16 cellular contexts compared by ENCODE assay signal in genomic region chr15:63991706-63992105, GRCh38. TPM values are rescaled to one million over a fixed set of nuclear protein-coding genes. Genes with fewer than 3 reads are reported as not detected.
DNase-seq lines count a peak whose midpoint lies in the region; ATAC-seq and TF ChIP-seq lines count a peak whose summit lies in the region.
"Had no signal": no experiment of that assay in that cellular context is flagged by ENCODE, and none has a peak within 500 bp of the region (broad histone marks: within the 10 kb centered on the region; RNA-seq: fewer than 3 reads in every experiment).

No MANE protein-coding gene starts in this region.

- intact Hi-C loops in Right ventricle myocardium superior (cut with DNase I), result no loop called here
- intact Hi-C loops in left cardiac atrium (cut with DNase I), result no loop called here

- WGBS in lung, 2 donors, result 52 to 58% methylated on average over 3 of the region's 3 CpGs
- WGBS in upper lobe of left lung, 2 donors, result 45 to 61% methylated on average over 3 of the region's 3 CpGs

- H3K27ac ChIP-seq in SK-N-MC (peak overlapping the region; percentile 69), lung (ENCODE audit: low read depth in 1 of 2, low read length in 1 of 2) (peak overlapping the region; percentile 22 to 47), upper lobe of left lung (peak overlapping the region in 3 of 4 donors; percentile 9 to 24 (median 15))
- H3K27ac ChIP-seq: A549, ovary had no signal

- DNase-seq in Right ventricle myocardium superior (peak; percentile 36), left cardiac atrium (no peak), SK-N-MC (ENCODE audit: low read depth, low spot score) (no peak), lung (ENCODE audit: low spot score) (no peak), upper lobe of left lung (no peak), NCI-H1092 (lab: John Stamatoyannopoulos, UW) (no peak), HCEC 1CT (no peak), epidermal melanocyte (ENCODE audit: insufficient read length, low spot score) (no peak)
- DNase-seq: CD8-positive, alpha-beta T cell; DND-41; effector CD8-positive, alpha-beta T cell; NCI-H187 treated with DMSO at 0.1 percent for 48 hours; NCI-H446 treated with DMSO at 0.1 percent for 48 hours; ovary; trophoblast cell had no signal

- TF ChIP-seq EP300 in upper lobe of left lung (IDR thresholded peaks at IDR 0.05), result no peak

- no peak overlapping the region for H3K4me3 ChIP-seq in SK-N-MC
- H3K4me3 ChIP-seq in lung, result no peak overlapping the region
- no peak overlapping the region for H3K4me3 ChIP-seq in upper lobe of left lung
- H3K4me3 ChIP-seq: A549, ovary had no signal

- TF ChIP-seq CTCF in lung (IDR thresholded peaks at IDR 0.05; ENCODE audit: control extremely low read depth, extremely low read depth) (no peak), upper lobe of left lung (IDR thresholded peaks at IDR 0.05) (no peak)

- peaks cover 24 to 30% of the 10 kb centered on the region in 2 donors for H3K4me1 ChIP-seq in lung (ENCODE audit: control insufficient read depth in 2 of 2, insufficient read depth in 2 of 2, low read length in 2 of 2)
- peaks cover 27 to 51% (median 37%) of the 10 kb centered on the region in 4 donors for H3K4me1 ChIP-seq in upper lobe of left lung
- H3K4me1 ChIP-seq: A549 had no signal

- no peaks in the 10 kb centered on the region for H3K36me3 ChIP-seq in SK-N-MC (ENCODE audit: insufficient read depth, low read length)
- H3K36me3 ChIP-seq in lung (ENCODE audit: control insufficient read depth in 2 of 2, insufficient read depth in 2 of 2, low read length in 2 of 2), result no peaks in the 10 kb centered on the region
- H3K36me3 ChIP-seq in upper lobe of left lung, result no peaks in the 10 kb centered on the region
- H3K36me3 ChIP-seq: ovary had no signal

- no peak for TF ChIP-seq POLR2A in upper lobe of left lung (IDR thresholded peaks at IDR 0.05)

- no peak overlapping the region for H3K9ac ChIP-seq in SK-N-MC (ENCODE audit: insufficient read length)

- H3K27me3 ChIP-seq in lung (ENCODE audit: control insufficient read depth, insufficient read depth) (no peaks in the 10 kb centered on the region), upper lobe of left lung (no peaks in the 10 kb centered on the region)
- H3K27me3 ChIP-seq: ovary had no signal

- no peaks in the 10 kb centered on the region for H3K9me3 ChIP-seq in SK-N-MC (ENCODE audit: low read depth, low read length)
- H3K9me3 ChIP-seq in lung (ENCODE audit: control insufficient read depth in 2 of 2, insufficient read depth in 1 of 2, low read length in 1 of 2), result no peaks in the 10 kb centered on the region
- no peaks in the 10 kb centered on the region for H3K9me3 ChIP-seq in upper lobe of left lung
- H3K9me3 ChIP-seq: A549, ovary had no signal

- ATAC-seq in Right ventricle myocardium superior (ENCODE audit: poor library complexity) (peak; percentile 18), left cardiac atrium (no peak), lung (ENCODE audit: insufficient read depth, low FRiP score) (no peak), upper lobe of left lung (ENCODE audit: low FRiP score in 2 of 2) (no peak)
- ATAC-seq: A549; CD8-positive, alpha-beta T cell had no signal

RNA-seq across cellular contexts. Expression of gene DAPK2, which starts 54.6 kb away (rescaled TPM):
- total RNA-seq in Right ventricle myocardium superior, result 48.2 TPM
- total RNA-seq in left cardiac atrium, result 10 to 100 TPM; 72.5 to 94.9 TPM
- 10 to 100 TPM; 58.1 to 59.0 TPM for total RNA-seq in lung
- 10 to 100 TPM; 20.5 to 40.1 TPM for polyA plus RNA-seq in lung
- total RNA-seq in upper lobe of left lung, result 100 to 1,000 TPM in 4 of 6 donors, 10 to 100 TPM in 2; 58.3 to 270 (median 136) TPM

Comparison
In these comparisons a context has a peak if more than half of its experiments do, and no peak if none do; other contexts are left out.
1. H3K27ac ChIP-seq: peak in every context shown above with its lines; median percentile 69 in SK-N-MC; 34 in lung; 15 in upper lobe of left lung.